ENCODE assay signal across 7 cellular contexts in the genomic region with DNA sequence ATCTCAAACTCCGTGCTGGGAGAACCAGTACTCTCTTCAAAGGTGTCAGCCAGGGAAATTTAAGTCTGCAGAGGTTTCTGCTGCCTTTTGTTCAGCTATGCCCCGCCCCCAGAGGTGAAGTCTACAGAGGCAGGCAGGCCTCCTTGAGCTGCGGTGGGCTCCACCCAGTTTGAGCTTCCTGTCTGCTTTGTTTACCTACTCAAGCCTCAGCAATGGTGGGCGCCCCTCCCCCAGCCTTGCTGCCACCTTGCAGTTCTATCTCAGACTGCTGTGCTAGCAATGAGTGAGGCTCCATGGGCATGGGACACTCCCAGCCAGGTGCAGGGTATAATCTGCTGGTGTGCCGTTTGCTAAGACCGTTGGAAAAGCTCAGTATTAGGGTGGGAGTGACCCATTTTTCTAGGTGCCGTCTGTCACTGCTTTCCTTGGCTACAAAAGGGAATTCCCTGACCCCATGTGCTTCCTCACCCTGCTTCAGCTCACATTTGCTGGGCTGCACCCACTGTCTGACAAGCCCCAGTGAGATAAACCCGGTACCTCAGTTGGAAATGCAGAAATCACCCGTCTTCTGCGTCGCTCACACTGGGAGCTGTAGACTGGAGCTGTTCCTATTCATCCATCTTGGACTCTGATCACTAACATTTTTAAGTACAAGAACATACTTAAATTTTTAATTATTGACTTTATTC.
DNase-seq lines count a peak whose midpoint lies in the region; ATAC-seq and TF ChIP-seq lines count a peak whose summit lies in the region.
"Not testable (repeated sequence)": the region's sequence is repeated elsewhere in the genome, so short reads cannot be mapped to it uniquely, and the experiment has no call there.

No MANE protein-coding gene starts in this region.

- H3K27ac Mint-ChIP-seq in activated CD8-positive, alpha-beta memory T cell treated with anti-CD3 and anti-CD28 coated beads, Interleukin-2, amount 10 ng/mL, durations not matched to agents 7 days and 5 days: peak overlapping the region; percentile 65
- H3K27ac Mint-ChIP-seq in effector memory CD8-positive, alpha-beta T cell: not testable (repeated sequence)
- H3K27ac Mint-ChIP-seq in naive thymus-derived CD8-positive, alpha-beta T cell: peak overlapping the region in 3 of 10 donors; percentile 15 to 76 (median 48)

- peak overlapping the region; percentile 91 for H2AFZ ChIP-seq in KMS-11 (ENCODE audit: low read depth)

- CTCF ChIA-PET in activated CD8-positive, alpha-beta memory T cell treated with anti-CD3 and anti-CD28 coated beads, Interleukin-2, amount 10 ng/mL, durations not matched to agents 7 days and 5 days (lab: Charles Lee): interaction anchor here (0.7 kb wide), 1 partner anchor 13 kb away, joined by 3 read pairs; no protein-coding TSS in a partner anchor

- not testable (repeated sequence) for TF ChIP-seq CTCF in KMS-11 (conservative IDR thresholded peaks at IDR 0.05; ENCODE audit: low read depth, low read length); WERI-Rb-1 (IDR thresholded peaks at IDR 0.05; ENCODE audit: low read depth, low read length)

- not testable (repeated sequence) for H4K20me1 ChIP-seq in KMS-11 (ENCODE audit: insufficient read depth)

- H3K9ac ChIP-seq in KMS-11: peak overlapping the region; percentile 31; the same call in 1 of the 2 replicates

- H3K9me3 Mint-ChIP-seq in activated CD8-positive, alpha-beta memory T cell treated with anti-CD3 and anti-CD28 coated beads, Interleukin-2, amount 10 ng/mL, durations not matched to agents 7 days and 5 days (ENCODE audit: low read depth): not testable (repeated sequence)
- H3K9me3 Mint-ChIP-seq in effector memory CD8-positive, alpha-beta T cell: peaks cover 2 to 17% of the 10 kb centered on the region in 2 donors
- peaks cover 0 to 50% (median 39%) of the 10 kb centered on the region in 9 donors for H3K9me3 Mint-ChIP-seq in naive thymus-derived CD8-positive, alpha-beta T cell

- not testable (repeated sequence) for H3K36me3 ChIP-seq in KMS-11 (ENCODE audit: insufficient read depth); WERI-Rb-1

- ATAC-seq in activated CD8-positive, alpha-beta memory T cell treated with anti-CD3 and anti-CD28 coated beads, Interleukin-2, amount 10 ng/mL, durations not matched to agents 7 days and 5 days; effector memory CD8-positive, alpha-beta T cell (replicated peaks); naive thymus-derived CD8-positive, alpha-beta T cell: not testable (repeated sequence)

- not testable (repeated sequence) for H3K4me1 Mint-ChIP-seq in activated CD8-positive, alpha-beta memory T cell treated with anti-CD3 and anti-CD28 coated beads, Interleukin-2, amount 10 ng/mL, durations not matched to agents 7 days and 5 days
- peaks cover 11 to 14% of the 10 kb centered on the region in 2 donors for H3K4me1 Mint-ChIP-seq in effector memory CD8-positive, alpha-beta T cell (ENCODE audit: low read depth in 2 of 2)
- H3K4me1 Mint-ChIP-seq in naive thymus-derived CD8-positive, alpha-beta T cell: peaks cover 5 to 18% (median 9%) of the 10 kb centered on the region in 4 donors

- H3K4me3 Mint-ChIP-seq in activated CD8-positive, alpha-beta memory T cell treated with anti-CD3 and anti-CD28 coated beads, Interleukin-2, amount 10 ng/mL, durations not matched to agents 7 days and 5 days: not testable (repeated sequence)
- peak overlapping the region; percentile 6 to 55 for H3K4me3 Mint-ChIP-seq in effector memory CD8-positive, alpha-beta T cell
- H3K4me3 Mint-ChIP-seq in naive thymus-derived CD8-positive, alpha-beta T cell: peak overlapping the region in 7 of 10 donors; percentile 24 to 58 (median 50)

- not testable (repeated sequence) for H3K27me3 Mint-ChIP-seq in activated CD8-positive, alpha-beta memory T cell treated with anti-CD3 and anti-CD28 coated beads, Interleukin-2, amount 10 ng/mL, durations not matched to agents 7 days and 5 days; effector memory CD8-positive, alpha-beta T cell; naive thymus-derived CD8-positive, alpha-beta T cell

- peaks cover 23% of the 10 kb centered on the region for H3K4me1 ChIP-seq in KMS-11 (ENCODE audit: low read depth, poor library complexity, severe bottlenecking)

- H3K27ac ChIP-seq in KMS-11: peak overlapping the region; percentile 48
- not testable (repeated sequence) for H3K27ac ChIP-seq in WERI-Rb-1

- not testable (repeated sequence) for H3K4me3 ChIP-seq in KMS-11 (IDR thresholded peaks at IDR 0.05; ENCODE audit: insufficient read depth, low read depth, low read length); WERI-Rb-1 (ENCODE audit: low read depth, low read length)

- not testable (repeated sequence) for H3K36me3 Mint-ChIP-seq in activated CD8-positive, alpha-beta memory T cell treated with anti-CD3 and anti-CD28 coated beads, Interleukin-2, amount 10 ng/mL, durations not matched to agents 7 days and 5 days; effector memory CD8-positive, alpha-beta T cell (ENCODE audit: insufficient read depth)
- H3K36me3 Mint-ChIP-seq in naive thymus-derived CD8-positive, alpha-beta T cell: peaks cover 0 to 16% (median 15%) of the 10 kb centered on the region in 3 donors

- not testable (repeated sequence) for H3K27me3 ChIP-seq in KMS-11 (ENCODE audit: insufficient read depth, low read depth); WERI-Rb-1 (ENCODE audit: insufficient read depth, low read depth, severe bottlenecking)

- peak overlapping the region; percentile 26 for H3K4me2 ChIP-seq in KMS-11

- not testable (repeated sequence) for H3K9me3 ChIP-seq in WERI-Rb-1 (ENCODE audit: severe bottlenecking)

- DNase-seq in DMS53 (lab: John Stamatoyannopoulos, UW) (peak; percentile 46), NCI-H82 (lab: John Stamatoyannopoulos, UW) (peak; percentile 34), WERI-Rb-1 (peak; percentile 30)
- DNase-seq in activated CD8-positive, alpha-beta memory T cell treated with anti-CD3 and anti-CD28 coated beads, Interleukin-2, amount 10 ng/mL, durations not matched to agents 7 days and 5 days: peak; percentile 73
- peak; percentile 2 to 24 (median 11) for DNase-seq in effector memory CD8-positive, alpha-beta T cell
- peak in 6 of 10 donors; percentile 3 to 67 (median 20) for DNase-seq in naive thymus-derived CD8-positive, alpha-beta T cell

- POLR2A ChIA-PET in naive thymus-derived CD8-positive, alpha-beta T cell (lab: Charles Lee): not testable (repeated sequence)

- H3K79me2 ChIP-seq in KMS-11 (ENCODE audit: insufficient read depth, low read depth): not testable (repeated sequence)

Comparison
In these comparisons a context has a peak if more than half of its experiments do, and no peak if none do; other contexts are left out.
1. DNase-seq: peak in every context shown above with its lines; median percentile 73 in activated CD8-positive, alpha-beta memory T cell treated with anti-CD3 and anti-CD28 coated beads, Interleukin-2, amount 10 ng/mL, durations not matched to agents 7 days and 5 days; 46 in DMS53; 34 in NCI-H82; 30 in WERI-Rb-1; 20 in naive thymus-derived CD8-positive, alpha-beta T cell; 11 in effector memory CD8-positive, alpha-beta T cell.